In the genomic region with DNA sequence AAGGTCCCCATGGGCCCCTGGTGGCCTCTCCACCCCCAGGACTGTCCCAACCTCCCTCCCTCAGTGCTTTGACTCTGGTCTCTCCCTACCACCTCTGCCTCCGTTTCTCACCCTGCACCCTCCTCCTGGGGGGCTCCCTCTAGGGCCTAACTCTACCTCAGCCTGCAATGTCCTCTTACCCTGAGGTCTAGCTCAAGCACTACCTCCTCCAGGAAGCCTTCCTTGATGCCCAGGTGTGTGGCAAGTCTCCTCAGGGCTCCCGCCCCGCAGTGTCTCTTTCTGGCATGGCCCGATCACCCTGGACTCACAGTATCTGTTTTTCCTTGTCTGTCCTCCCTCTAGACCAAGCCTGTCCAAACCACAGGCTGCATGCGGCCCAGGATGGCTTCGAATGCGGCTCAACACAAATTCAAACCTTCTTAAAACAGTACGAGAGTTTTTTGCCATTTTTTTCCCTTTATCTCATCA, we compare ENCODE assay signal across 25 cellular contexts.
DNase-seq lines count a peak whose midpoint lies in the region; ATAC-seq and TF ChIP-seq lines count a peak whose summit lies in the region.
"Had no signal": no experiment of that assay in that cellular context is flagged by ENCODE, and none has a peak within 500 bp of the region (broad histone marks: within the 10 kb centered on the region; RNA-seq: fewer than 3 reads in every experiment).

No MANE protein-coding gene starts in this region.

- DNase-seq in activated effector memory CD4-positive, alpha-beta T cell treated with anti-CD3 and anti-CD28 coated beads, Interleukin-2, amount 50 U/mL, for 16 hours: peak; percentile 50
- DNase-seq in activated effector memory CD4-positive, alpha-beta T cell treated with Interleukin-2 at 50 U/mL for 16 hours: no peak
- DNase-seq in WTC11 (ENCODE audit: low spot score): no peak
- peak; percentile 24 for DNase-seq in lower lobe of right lung
- no peak for DNase-seq in stimulated activated effector memory CD8-positive, alpha-beta T cell treated with anti-CD3 and anti-CD28 coated beads, Interleukin-12 subunit alpha, Interleukin-12 subunit beta, amount 100 ng/mL, for 72 hours (ENCODE audit: low spot score in 2 of 2)
- no peak for DNase-seq in NCI-H1436 (lab: John Stamatoyannopoulos, UW)
- no peak for DNase-seq in BE2C
- DNase-seq: CD4-positive, CD25-positive, alpha-beta regulatory T cell; DMS153; DND-41; GM23248; HCEC 1CT; NCI-H1092; NCI-H1417 treated with DMSO at 0.1 percent for 48 hours; NCI-H187; NCI-H2081 treated with DMSO at 0.1 percent for 48 hours; NCI-H2171; NCI-H226; NCI-H510A; NCI-H69; RPMI8226 had no signal

- H3K9me3 Mint-ChIP-seq in WTC11: no peaks in the 10 kb centered on the region
- peaks cover 3% of the 10 kb centered on the region for H3K9me3 Mint-ChIP-seq in stimulated activated effector memory CD8-positive, alpha-beta T cell treated with anti-CD3 and anti-CD28 coated beads, Interleukin-12 subunit alpha, Interleukin-12 subunit beta, amount 100 ng/mL, for 72 hours
- H3K9me3 Mint-ChIP-seq: CD4-positive, CD25-positive, alpha-beta regulatory T cell; IgD-negative memory B cell had no signal

- no peaks in the 10 kb centered on the region for H3K27me3 Mint-ChIP-seq in WTC11 (ENCODE audit: low read depth)

- H3K27ac Mint-ChIP-seq in WTC11: peak overlapping the region; percentile 55; the same call in 1 of the 2 replicates
- H3K27ac Mint-ChIP-seq in stimulated activated effector memory CD8-positive, alpha-beta T cell treated with anti-CD3 and anti-CD28 coated beads, Interleukin-12 subunit alpha, Interleukin-12 subunit beta, amount 100 ng/mL, for 72 hours: peak overlapping the region; percentile 50
- H3K27ac Mint-ChIP-seq: CD4-positive, CD25-positive, alpha-beta regulatory T cell; IgD-negative memory B cell had no signal

- CTCF ChIA-PET in WTC11 (lab: Charles Lee): interaction anchor here (1.1 to 1.5 kb wide), 2 partner anchors 98 to 99 kb away, joined by 3 to 4 read pairs; no protein-coding TSS in a partner anchor

- no peak for ATAC-seq in WTC11
- no peak for ATAC-seq in lower lobe of right lung
- no peak for ATAC-seq in stimulated activated effector memory CD8-positive, alpha-beta T cell treated with anti-CD3 and anti-CD28 coated beads, Interleukin-12 subunit alpha, Interleukin-12 subunit beta, amount 100 ng/mL, for 72 hours
- no peak for ATAC-seq in GM19455 (IDR thresholded peaks at IDR 0.05; ENCODE audit: unreplicated experiment)

- H3K4me1 Mint-ChIP-seq in WTC11: no peaks in the 10 kb centered on the region
- H3K4me1 Mint-ChIP-seq in stimulated activated effector memory CD8-positive, alpha-beta T cell treated with anti-CD3 and anti-CD28 coated beads, Interleukin-12 subunit alpha, Interleukin-12 subunit beta, amount 100 ng/mL, for 72 hours: no peaks in the 10 kb centered on the region
- H3K4me1 Mint-ChIP-seq: CD4-positive, CD25-positive, alpha-beta regulatory T cell; IgD-negative memory B cell had no signal

- no peaks in the 10 kb centered on the region for H3K36me3 ChIP-seq in lower lobe of right lung
- no peaks in the 10 kb centered on the region; the same call in 1 of the 2 replicates for H3K36me3 ChIP-seq in BE2C

- intact Hi-C loops in lower lobe of right lung (cut with DNase I): no loop called here

- H3K27me3 ChIP-seq in lower lobe of right lung (ENCODE audit: low read depth): peaks cover 4% of the 10 kb centered on the region
- H3K27me3 ChIP-seq in BE2C: no peaks in the 10 kb centered on the region

- no peak overlapping the region for H3K4me3 Mint-ChIP-seq in WTC11
- H3K4me3 Mint-ChIP-seq in stimulated activated effector memory CD8-positive, alpha-beta T cell treated with anti-CD3 and anti-CD28 coated beads, Interleukin-12 subunit alpha, Interleukin-12 subunit beta, amount 100 ng/mL, for 72 hours: no peak overlapping the region
- H3K4me3 Mint-ChIP-seq: CD4-positive, CD25-positive, alpha-beta regulatory T cell; IgD-negative memory B cell had no signal

- TF ChIP-seq CTCF in WTC11 (IDR thresholded peaks at IDR 0.05): no peak
- no peak for TF ChIP-seq CTCF in lower lobe of right lung (IDR thresholded peaks at IDR 0.05)
- no peak for TF ChIP-seq CTCF in BE2C (IDR thresholded peaks at IDR 0.05; ENCODE audit: low read depth, low read length)

- peaks cover 37% of the 10 kb centered on the region for H3K36me3 Mint-ChIP-seq in WTC11
- H3K36me3 Mint-ChIP-seq in stimulated activated effector memory CD8-positive, alpha-beta T cell treated with anti-CD3 and anti-CD28 coated beads, Interleukin-12 subunit alpha, Interleukin-12 subunit beta, amount 100 ng/mL, for 72 hours: no peaks in the 10 kb centered on the region
- H3K36me3 Mint-ChIP-seq: CD4-positive, CD25-positive, alpha-beta regulatory T cell; IgD-negative memory B cell had no signal

- H3K4me1 ChIP-seq in lower lobe of right lung (no peaks in the 10 kb centered on the region), BE2C (no peaks in the 10 kb centered on the region)

- H3K4me3 ChIP-seq in lower lobe of right lung (no peak overlapping the region), BE2C (ENCODE audit: low read depth, low read length) (no peak overlapping the region)
- H3K4me3 ChIP-seq: GM23248 had no signal

- POLR2A ChIA-PET in WTC11 (lab: Charles Lee): interaction anchor here (0.5 kb wide), 1 partner anchor 76 kb away, joined by 3 read pairs; no protein-coding TSS in a partner anchor

- H3K27ac ChIP-seq in lower lobe of right lung: no peak overlapping the region
- H3K27ac ChIP-seq: 22Rv1, GM23248, KMS-11 had no signal

- H3K9me3 ChIP-seq in lower lobe of right lung: no peaks in the 10 kb centered on the region
- H3K9me3 ChIP-seq in BE2C: no peaks in the 10 kb centered on the region

TF ChIP-seq in WTC11, 78 proteins besides CTCF, POLR2A, EP300 and RAD21 (continues in another document):
- TF ChIP-seq, protein P1, sequence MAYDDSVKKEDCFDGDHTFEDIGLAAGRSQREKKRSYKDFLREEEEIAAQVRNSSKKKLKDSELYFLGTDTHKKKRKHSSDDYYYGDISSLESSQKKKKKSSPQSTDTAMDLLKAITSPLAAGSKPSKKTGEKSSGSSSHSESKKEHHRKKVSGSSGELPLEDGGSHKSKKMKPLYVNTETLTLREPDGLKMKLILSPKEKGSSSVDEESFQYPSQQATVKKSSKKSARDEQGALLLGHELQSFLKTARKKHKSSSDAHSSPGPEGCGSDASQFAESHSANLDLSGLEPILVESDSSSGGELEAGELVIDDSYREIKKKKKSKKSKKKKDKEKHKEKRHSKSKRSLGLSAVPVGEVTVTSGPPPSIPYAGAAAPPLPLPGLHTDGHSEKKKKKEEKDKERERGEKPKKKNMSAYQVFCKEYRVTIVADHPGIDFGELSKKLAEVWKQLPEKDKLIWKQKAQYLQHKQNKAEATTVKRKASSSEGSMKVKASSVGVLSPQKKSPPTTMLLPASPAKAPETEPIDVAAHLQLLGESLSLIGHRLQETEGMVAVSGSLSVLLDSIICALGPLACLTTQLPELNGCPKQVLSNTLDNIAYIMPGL (CRISPR knock-in tag; IDR thresholded peaks at IDR 0.05): no peak
- TF ChIP-seq NFE2L1 (CRISPR knock-in tag; IDR thresholded peaks at IDR 0.05): no peak
- TF ChIP-seq AFF4 (CRISPR knock-in tag; IDR thresholded peaks at IDR 0.05; ENCODE audit: borderline replicate concordance): no peak
- no peak for TF ChIP-seq ZNF232 (CRISPR knock-in tag; IDR thresholded peaks at IDR 0.05)
- no peak for TF ChIP-seq NR1H2 (CRISPR knock-in tag; IDR thresholded peaks at IDR 0.05)
- TF ChIP-seq FOXP1 (CRISPR knock-in tag; IDR thresholded peaks at IDR 0.05; ENCODE audit: borderline replicate concordance): no peak
- TF ChIP-seq EMX1 (CRISPR knock-in tag; IDR thresholded peaks at IDR 0.05): no peak
- TF ChIP-seq MAX (CRISPR knock-in tag; IDR thresholded peaks at IDR 0.05): no peak
- no peak for TF ChIP-seq JUN (CRISPR knock-in tag; IDR thresholded peaks at IDR 0.05)
- TF ChIP-seq SMAD4 (CRISPR knock-in tag; IDR thresholded peaks at IDR 0.05): no peak
- TF ChIP-seq, protein P2, sequence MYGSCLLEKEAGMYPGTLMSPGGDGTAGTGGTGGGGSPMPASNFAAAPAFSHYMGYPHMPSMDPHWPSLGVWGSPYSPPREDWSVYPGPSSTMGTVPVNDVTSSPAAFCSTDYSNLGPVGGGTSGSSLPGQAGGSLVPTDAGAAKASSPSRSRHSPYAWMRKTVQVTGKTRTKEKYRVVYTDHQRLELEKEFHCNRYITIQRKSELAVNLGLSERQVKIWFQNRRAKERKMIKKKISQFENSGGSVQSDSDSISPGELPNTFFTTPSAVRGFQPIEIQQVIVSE (CRISPR knock-in tag; IDR thresholded peaks at IDR 0.05; ENCODE audit: borderline replicate concordance): no peak
- no peak for TF ChIP-seq CREM (CRISPR knock-in tag; IDR thresholded peaks at IDR 0.05)

Comparison
In these comparisons a context has a peak if more than half of its experiments do, and no peak if none do; other contexts are left out.
1. DNase-seq: peak in activated effector memory CD4-positive, alpha-beta T cell treated with anti-CD3 and anti-CD28 coated beads, Interleukin-2, amount 50 U/mL, for 16 hours (single experiment) and lower lobe of right lung (single experiment); none in activated effector memory CD4-positive, alpha-beta T cell treated with Interleukin-2 at 50 U/mL for 16 hours (single experiment), WTC11 (single experiment), stimulated activated effector memory CD8-positive, alpha-beta T cell treated with anti-CD3 and anti-CD28 coated beads, Interleukin-12 subunit alpha, Interleukin-12 subunit beta, amount 100 ng/mL, for 72 hours (0 of 2), NCI-H1436 (single experiment) and BE2C (single experiment).